22 cellular contexts compared by ENCODE assay signal in the genomic region with DNA sequence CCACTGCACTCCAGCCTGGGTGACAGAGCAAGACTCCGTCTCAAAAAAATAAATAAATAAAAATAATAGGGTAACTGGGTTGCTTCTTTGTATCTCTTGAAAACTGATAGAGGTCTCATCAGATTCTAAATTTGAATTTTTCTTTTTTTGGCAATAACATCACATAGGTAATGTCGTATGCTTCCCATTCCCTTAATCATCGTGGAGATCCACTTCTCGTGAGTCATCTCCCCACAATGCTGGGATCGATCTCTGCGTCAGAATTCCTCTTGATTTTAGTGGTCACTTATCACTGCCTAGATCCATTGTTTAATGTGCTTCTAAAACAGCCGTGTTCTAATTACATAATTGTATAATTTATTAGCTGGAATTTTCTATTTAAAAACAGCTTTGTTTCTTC.
"Had no signal": no experiment of that assay in that cellular context is flagged by ENCODE, and none has a peak within 500 bp of the region (broad histone marks: within the 10 kb centered on the region; RNA-seq: fewer than 3 reads in every experiment).

No MANE protein-coding gene starts in this region.

- H3K4me1 Mint-ChIP-seq: activated naive CD4-positive, alpha-beta T cell treated with anti-CD3 and anti-CD28 coated beads, Interleukin-2, amount 50 U/mL, for 24 hours had no signal

- H3K9me3 Mint-ChIP-seq: activated naive CD4-positive, alpha-beta T cell treated with anti-CD3 and anti-CD28 coated beads, Interleukin-2, amount 50 U/mL, for 24 hours; activated T-cell treated with anti-CD3 and anti-CD28 coated beads, Interleukin-2, amount 50 U/mL, for 24 hours; activated T-helper 1 cell treated with anti-CD3 and anti-CD28 coated beads, Interleukin-12 subunit alpha, Interleukin-12 subunit beta, Interleukin-2, Interleukin-4 antibody, amounts not matched to agents 30 ng/mL and 10 ng/mL and 1 ng/mL, durations not matched to agents 14 hours and 24 hours and 36 hours had no signal

- H3K27me3 ChIP-seq: brain microvascular endothelial cell, cardiac muscle cell, MG63 had no signal

- H3K4me3 Mint-ChIP-seq: activated CD8-positive, alpha-beta memory T cell treated with anti-CD3 and anti-CD28 coated beads, Interleukin-2, amount 10 ng/mL, durations not matched to agents 7 days and 5 days; activated naive CD4-positive, alpha-beta T cell treated with anti-CD3 and anti-CD28 coated beads, Interleukin-2, amount 50 U/mL, for 24 hours; activated T-cell treated with anti-CD3 and anti-CD28 coated beads, Interleukin-2, amount 50 U/mL, for 24 hours; activated T-helper 1 cell treated with anti-CD3 and anti-CD28 coated beads, Interleukin-12 subunit alpha, Interleukin-12 subunit beta, Interleukin-2, Interleukin-4 antibody, amounts not matched to agents 30 ng/mL and 10 ng/mL and 1 ng/mL, durations not matched to agents 14 hours and 24 hours and 36 hours had no signal

- H3K4me3 ChIP-seq: cardiac muscle cell, MG63 had no signal

- H3K27ac ChIP-seq: brain microvascular endothelial cell, cardiac muscle cell had no signal

- H3K27ac Mint-ChIP-seq: activated CD8-positive, alpha-beta memory T cell treated with anti-CD3 and anti-CD28 coated beads, Interleukin-2, amount 10 ng/mL, durations not matched to agents 7 days and 5 days; activated naive CD4-positive, alpha-beta T cell treated with anti-CD3 and anti-CD28 coated beads, Interleukin-2, amount 50 U/mL, for 24 hours; activated T-cell treated with anti-CD3 and anti-CD28 coated beads, Interleukin-2, amount 50 U/mL, for 24 hours; activated T-helper 1 cell treated with anti-CD3 and anti-CD28 coated beads, Interleukin-12 subunit alpha, Interleukin-12 subunit beta, Interleukin-2, Interleukin-4 antibody, amounts not matched to agents 30 ng/mL and 10 ng/mL and 1 ng/mL, durations not matched to agents 14 hours and 24 hours and 36 hours had no signal

- DNase-seq: activated CD4-positive, alpha-beta T cell treated with anti-CD3 and anti-CD28 coated beads for 48 hours; activated CD4-positive, alpha-beta T cell treated with anti-CD3 and anti-CD28 coated beads, Interleukin-2, amount 50 U/mL, for 4 hours; activated CD8-positive, alpha-beta memory T cell treated with anti-CD3 and anti-CD28 coated beads, Interleukin-2, amount 10 ng/mL, durations not matched to agents 7 days and 5 days; activated effector memory CD4-positive, alpha-beta T cell treated with Interleukin-2 at 50 U/mL for 16 hours; activated naive CD4-positive, alpha-beta T cell; brain microvascular endothelial cell; MG63; MV-4-11; NCI-H1105; NCI-H1436; NCI-H1694 treated with DMSO at 0.1 percent for 48 hours; NCI-H2029 treated with DMSO at 0.1 percent for 48 hours; NCI-H345; NCI-H510A; NCI-H526 treated with DMSO at 0.1 percent for 48 hours; NCI-H82; SIG-M5; T-helper 1 cell had no signal

- H3K27me3 Mint-ChIP-seq: activated CD8-positive, alpha-beta memory T cell treated with anti-CD3 and anti-CD28 coated beads, Interleukin-2, amount 10 ng/mL, durations not matched to agents 7 days and 5 days; activated naive CD4-positive, alpha-beta T cell treated with anti-CD3 and anti-CD28 coated beads, Interleukin-2, amount 50 U/mL, for 24 hours; activated T-cell treated with anti-CD3 and anti-CD28 coated beads, Interleukin-2, amount 50 U/mL, for 24 hours had no signal

- H3K9me3 ChIP-seq: MG63 had no signal
